1 cellular context compared by ENCODE assay signal in the genomic region with DNA sequence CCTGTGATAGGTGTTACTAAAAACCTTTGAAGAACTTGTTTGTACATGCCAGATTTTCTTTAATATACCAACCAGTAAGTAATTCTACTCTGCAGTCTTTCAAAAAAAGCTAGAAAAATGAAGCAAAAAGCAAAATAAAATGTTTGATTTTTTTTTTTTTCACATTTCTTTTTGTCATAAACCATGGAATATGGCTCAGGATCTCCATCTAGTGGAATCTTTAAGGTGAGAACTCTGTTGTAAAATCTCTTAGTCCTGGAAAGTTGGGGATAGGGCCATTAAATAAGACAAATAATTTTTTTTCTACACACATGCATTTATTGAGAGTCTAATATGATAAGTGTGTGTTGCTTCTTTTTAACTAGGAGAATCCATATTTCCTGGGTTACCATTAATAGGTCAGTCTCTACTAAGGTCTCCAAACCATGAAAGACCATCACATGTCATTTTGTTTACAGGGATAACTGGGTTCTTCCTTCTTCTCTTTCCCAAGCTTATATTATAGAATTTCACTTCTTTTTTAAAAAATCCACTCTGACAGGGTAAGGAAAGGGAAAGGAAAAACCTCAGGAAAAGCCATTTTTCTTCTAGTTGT.
TF ChIP-seq lines count a peak whose summit lies in the region.

No MANE protein-coding gene starts in this region.

TF ChIP-seq in GM12878, 131 proteins besides CTCF, POLR2A, EP300 and RAD21 (continued from another document):
- TF ChIP-seq NFXL1 (IDR thresholded peaks at IDR 0.05; ENCODE audit: borderline replicate concordance) (no peak), ZNF622 (IDR thresholded peaks at IDR 0.05) (no peak), SMAD1 (IDR thresholded peaks at IDR 0.05; ENCODE audit: low read depth, partially characterized antibody) (no peak), FOS (IDR thresholded peaks at IDR 0.05; ENCODE audit: borderline replicate concordance, extremely low read depth, insufficient read length) (no peak), ZNF207 (IDR thresholded peaks at IDR 0.05; ENCODE audit: borderline replicate concordance) (no peak)
- TF ChIP-seq, protein P1, sequence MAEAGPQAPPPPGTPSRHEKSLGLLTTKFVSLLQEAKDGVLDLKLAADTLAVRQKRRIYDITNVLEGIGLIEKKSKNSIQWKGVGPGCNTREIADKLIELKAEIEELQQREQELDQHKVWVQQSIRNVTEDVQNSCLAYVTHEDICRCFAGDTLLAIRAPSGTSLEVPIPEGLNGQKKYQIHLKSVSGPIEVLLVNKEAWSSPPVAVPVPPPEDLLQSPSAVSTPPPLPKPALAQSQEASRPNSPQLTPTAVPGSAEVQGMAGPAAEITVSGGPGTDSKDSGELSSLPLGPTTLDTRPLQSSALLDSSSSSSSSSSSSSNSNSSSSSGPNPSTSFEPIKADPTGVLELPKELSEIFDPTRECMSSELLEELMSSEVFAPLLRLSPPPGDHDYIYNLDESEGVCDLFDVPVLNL (IDR thresholded peaks at IDR 0.05; ENCODE audit: low read depth, low read length), result no peak
